Comparison of ENCODE assay signal across 8 cellular contexts in genomic region chr16:11740567-11740966, GRCh38. TPM values are rescaled to one million over a fixed set of nuclear protein-coding genes. Genes with fewer than 3 reads are reported as not detected.
A peak's percentile ranks its signal among the peaks of the same experiment; 100 is the strongest.
DNase-seq lines count a peak whose midpoint lies in the region; ATAC-seq and TF ChIP-seq lines count a peak whose summit lies in the region.

No MANE protein-coding gene starts in this region.

- peaks cover 50% of the 10 kb centered on the region for H3K4me1 ChIP-seq in CD8-positive, alpha-beta memory T cell (ENCODE audit: insufficient read depth, low read length)
- peaks cover 20% of the 10 kb centered on the region for H3K4me1 ChIP-seq in ovary (ENCODE audit: insufficient read depth)

- peak overlapping the region; percentile 92 to 95 (median 94) for H3K4me3 Mint-ChIP-seq in CD8-positive, alpha-beta memory T cell

- CTCF ChIA-PET in CD8-positive, alpha-beta memory T cell (lab: Charles Lee), result no interaction called here

- ATAC-seq in GM19324 (IDR thresholded peaks at IDR 0.05; ENCODE audit: low FRiP score, unreplicated experiment), result no peak

- peak overlapping the region; percentile 91 for H3K27ac ChIP-seq in CD8-positive, alpha-beta memory T cell (ENCODE audit: low read depth, low read length)
- peak overlapping the region in 13 of 59 donors; percentile 3 to 97 (median 39) for H3K27ac ChIP-seq in dorsolateral prefrontal cortex
- H3K27ac ChIP-seq in ovary, result peak overlapping the region; percentile 31 to 89

- H3K27me3 Mint-ChIP-seq in CD8-positive, alpha-beta memory T cell, result no peaks in the 10 kb centered on the region

- TF ChIP-seq POLR2A in NB4 (IDR thresholded peaks at IDR 0.05; ENCODE audit: extremely low read depth, insufficient read length) (no peak), ovary (IDR thresholded peaks at IDR 0.05) (no peak)

- peak overlapping the region in 7 of 8 donors; percentile 40 to 99 (median 96) for H3K27ac Mint-ChIP-seq in CD8-positive, alpha-beta memory T cell

- H3K36me3 ChIP-seq in CD8-positive, alpha-beta memory T cell (ENCODE audit: insufficient read depth, low read length), result peaks cover 8% of the 10 kb centered on the region
- no peaks in the 10 kb centered on the region for H3K36me3 ChIP-seq in ovary

- 51 to 65% (median 55%) methylated on average over 3 of the region's 3 CpGs for WGBS in ovary, 3 donors

- TF ChIP-seq CTCF in NB4 (IDR thresholded peaks at IDR 0.05; ENCODE audit: low read depth, low read length) (no peak), dorsolateral prefrontal cortex (IDR thresholded peaks at IDR 0.05 in 54 of 56, conservative IDR thresholded peaks at IDR 0.05 in 2 of 56; ENCODE audit: low read depth in 1 of 56, partially characterized antibody in 56 of 56) (no peak), ovary (IDR thresholded peaks at IDR 0.05) (no peak)

- TF ChIP-seq EP300 in ovary (IDR thresholded peaks at IDR 0.05), result no peak

- DNase-seq in CD8-positive, alpha-beta memory T cell, result no peak
- peak; percentile 25 for DNase-seq in NB4 (ENCODE audit: low read depth)
- no peak for DNase-seq in dorsolateral prefrontal cortex
- no peak for DNase-seq in ovary
- no peak for DNase-seq in SW480 (ENCODE audit: low spot score)
- DNase-seq in H4 (ENCODE audit: low spot score), result no peak
- DNase-seq in HT-29 (ENCODE audit: low spot score), result no peak

- H3K4me1 Mint-ChIP-seq in CD8-positive, alpha-beta memory T cell, result peaks cover 60 to 77% (median 67%) of the 10 kb centered on the region in 3 donors

- POLR2A ChIA-PET in CD8-positive, alpha-beta memory T cell (lab: Charles Lee), result no interaction called here

- intact Hi-C loops in dorsolateral prefrontal cortex (cut with DNase I) (loop anchor here (5.0 kb wide), 3 partner anchors 42 to 177 kb away; partner anchors contain the start of genes GSPT1 (in 1 of the 2) and RSL1D1 (in 1 of the 2)), ovary (cut with DNase I) (loop anchor here in 2 of 4 donors (10.0 kb wide), 2 partner anchors 54 to 76 kb away; partner anchors contain the start of genes SNN (in 1 of the 2) and ZC3H7A (in 1 of the 2))

- H3K27me3 ChIP-seq in CD8-positive, alpha-beta memory T cell (ENCODE audit: insufficient read depth, low read length, poor library complexity, severe bottlenecking), result no peaks in the 10 kb centered on the region
- H3K27me3 ChIP-seq in dorsolateral prefrontal cortex, result no peaks in the 10 kb centered on the region
- H3K27me3 ChIP-seq in ovary, result no peaks in the 10 kb centered on the region

- H3K4me3 ChIP-seq in CD8-positive, alpha-beta memory T cell (ENCODE audit: low read length), result peak overlapping the region; percentile 84
- H3K4me3 ChIP-seq in NB4 (ENCODE audit: low read depth, low read length) (no peak overlapping the region), dorsolateral prefrontal cortex (peak overlapping the region in 52 of 59 donors; percentile 3 to 98 (median 92)), ovary (peak overlapping the region; percentile 75)

- no peaks in the 10 kb centered on the region for H3K9me3 ChIP-seq in CD8-positive, alpha-beta memory T cell (ENCODE audit: low read length)
- no peaks in the 10 kb centered on the region for H3K9me3 ChIP-seq in ovary

- no peaks in the 10 kb centered on the region for H3K9me3 Mint-ChIP-seq in CD8-positive, alpha-beta memory T cell

- peaks cover 0 to 44% (median 2%) of the 10 kb centered on the region in 3 donors for H3K36me3 Mint-ChIP-seq in CD8-positive, alpha-beta memory T cell

RNA-seq across cellular contexts. Expression of gene TXNDC11, which starts 2.1 kb away (rescaled TPM):
- 10 to 100 TPM; 32.8 to 38.8 TPM for total RNA-seq in CD8-positive, alpha-beta memory T cell
- polyA plus RNA-seq in CD8-positive, alpha-beta memory T cell, result 57.8 TPM
- total RNA-seq in dorsolateral prefrontal cortex (10 to 100 TPM; 16.0 to 38.5 (median 26.0) TPM), ovary (10 to 100 TPM; 32.3 to 48.6 (median 40.6) TPM)
- polyA plus RNA-seq in ovary, result 10 to 100 TPM; 35.1 to 39.2 TPM
- total RNA-seq in H4 (2014; rRNA removed; shearing (Covaris generic)), result 23.7 and 24.4 TPM in 2 replicates
- total RNA-seq in HT-29 (2014; rRNA removed; shearing (Covaris generic)), result 43.2 and 49.3 TPM in 2 replicates

RNA-seq across cellular contexts. Expression of gene ZC3H7A, which starts 56.5 kb away (rescaled TPM):
- total RNA-seq in CD8-positive, alpha-beta memory T cell, result 10 to 100 TPM; 51.9 to 54.2 TPM
- polyA plus RNA-seq in CD8-positive, alpha-beta memory T cell, result 35.6 TPM
- 10 to 100 TPM; 40.0 to 83.3 (median 56.8) TPM for total RNA-seq in dorsolateral prefrontal cortex
- total RNA-seq in ovary, result 10 to 100 TPM; 42.1 to 60.9 (median 50.7) TPM
- polyA plus RNA-seq in ovary, result 10 to 100 TPM; 34.9 to 57.6 TPM
- total RNA-seq in H4 (2014; rRNA removed; shearing (Covaris generic)), result 16.7 and 19.4 TPM in 2 replicates
- total RNA-seq in HT-29 (2014; rRNA removed; shearing (Covaris generic)), result 11.4 and 14.2 TPM in 2 replicates
